In genomic region chr3:156826144-156826895, GRCh38 we compare ENCODE assay signal across 8 cellular contexts.
DNase-seq lines count a peak whose midpoint lies in the region; ATAC-seq lines count a peak whose summit lies in the region.

Gene LEKR1, plus strand, starts transcription at chr3:156826353. Its CDS starts 2,977 bp downstream, at chr3:156829330.

- ATAC-seq in GM19035 (IDR thresholded peaks at IDR 0.05; ENCODE audit: unreplicated experiment) (peak; percentile 88), HG03280 (IDR thresholded peaks at IDR 0.05; ENCODE audit: unreplicated experiment) (peak; percentile 82)

- peak; percentile 91 for DNase-seq in Ammon's horn (ENCODE audit: low spot score)
- peak; percentile 91 for DNase-seq in NCI-H69 (lab: John Stamatoyannopoulos, UW)
- peak; percentile 43 to 46 for DNase-seq in activated CD8-positive, alpha-beta memory T cell treated with anti-CD3 and anti-CD28 coated beads for 1 hour (ENCODE audit: extremely low read depth in 1 of 2, low read depth in 1 of 2)
- peak; percentile 53 for DNase-seq in effector CD8-positive, alpha-beta T cell (lab: John Stamatoyannopoulos, UW)
- peak; percentile 80 for DNase-seq in medulla oblongata (ENCODE audit: extremely low spot score)
- peak; percentile 50 to 64 (median 56) for DNase-seq in stimulated activated CD4-positive, alpha-beta T cell treated with anti-CD3 and anti-CD28 coated beads, TNF-alpha, amount 100 ng/mL, for 48 hours (ENCODE audit: low read depth in 3 of 3)

Comparison
In these comparisons a context has a peak if more than half of its experiments do, and no peak if none do; other contexts are left out.
1. Peak in every context shown above with its lines: DNase-seq and ATAC-seq.